ENCODE assay signal across 13 cellular contexts in the genomic region with DNA sequence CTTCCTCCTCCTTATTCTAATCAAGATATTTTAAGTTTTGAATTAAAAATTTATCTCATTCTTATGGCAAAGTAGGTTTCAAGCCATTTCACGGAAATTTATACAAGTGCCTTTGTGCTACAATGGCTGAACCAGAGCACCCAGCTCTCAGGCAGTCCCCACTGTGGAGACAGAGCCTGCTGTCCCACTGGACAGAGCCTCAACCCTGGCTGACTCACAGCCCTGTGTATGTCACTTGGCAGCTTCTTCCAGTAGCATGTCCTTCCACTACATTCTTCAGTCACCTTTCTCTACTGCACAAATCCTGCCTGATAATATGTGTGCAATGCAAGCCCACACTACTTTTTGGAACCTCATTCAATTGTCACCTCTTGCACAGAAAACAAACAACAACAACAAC.
A peak's percentile ranks its signal among the peaks of the same experiment; 100 is the strongest.
DNase-seq lines count a peak whose midpoint lies in the region; ATAC-seq and TF ChIP-seq lines count a peak whose summit lies in the region.
"Had no signal": no experiment of that assay in that cellular context is flagged by ENCODE, and none has a peak within 500 bp of the region (broad histone marks: within the 10 kb centered on the region; RNA-seq: fewer than 3 reads in every experiment).

No MANE protein-coding gene starts in this region.

- H3K27ac ChIP-seq in SK-N-SH (ENCODE audit: low read depth in 2 of 2, low read length in 1 of 2) (no peak overlapping the region), ovary (no peak overlapping the region)
- H3K27ac ChIP-seq: WERI-Rb-1 had no signal

- no peak for TF ChIP-seq POLR2A in ovary (IDR thresholded peaks at IDR 0.05)

- peak; percentile 93 for ATAC-seq in left ventricle myocardium superior

- WGBS in SK-N-SH (ENCODE audit: low lambda C conversion rate), result 88% methylated on average over 1 of the region's 1 CpG
- 95 to 99% (median 97%) methylated on average over 1 of the region's 1 CpG for WGBS in ovary, 3 donors

- no peak overlapping the region for H2AFZ ChIP-seq in SK-N-SH (ENCODE audit: low read depth)

- no peak for TF ChIP-seq RAD21 in SK-N-SH (IDR thresholded peaks at IDR 0.05; ENCODE audit: low read length)

- no peak overlapping the region for H3K4me3 ChIP-seq in SK-N-SH (ENCODE audit: low read depth in 2 of 2, low read length in 1 of 2)
- no peak overlapping the region for H3K4me3 ChIP-seq in ovary

- TF ChIP-seq CTCF in SK-N-SH (IDR thresholded peaks at IDR 0.05) (no peak), GM10266 (IDR thresholded peaks at IDR 0.05; ENCODE audit: control insufficient read depth, insufficient read depth, low read depth, missing control alignments) (no peak), ovary (IDR thresholded peaks at IDR 0.05) (no peak)

- H3K4me1 ChIP-seq in SK-N-SH (ENCODE audit: control insufficient read depth in 1 of 2, insufficient read depth in 2 of 2, low read depth in 1 of 2, low read length in 1 of 2), result peaks cover 3 to 8% of the 10 kb centered on the region in 2 experiments; a peak in 2 of 4 replicates
- no peaks in the 10 kb centered on the region for H3K4me1 ChIP-seq in ovary (ENCODE audit: insufficient read depth)

- no peaks in the 10 kb centered on the region for H3K79me2 ChIP-seq in SK-N-SH (ENCODE audit: insufficient read depth)

- H3K9me2 ChIP-seq in SK-N-SH, result no peaks in the 10 kb centered on the region

- intact Hi-C loops in left ventricle myocardium superior (cut with micrococcal nuclease), result no loop called here
- intact Hi-C loops in ovary (cut with DNase I), result no loop called here

- H4K20me1 ChIP-seq in SK-N-SH (ENCODE audit: insufficient read depth), result no peaks in the 10 kb centered on the region

- H3K4me2 ChIP-seq in SK-N-SH, result no peak overlapping the region

- H3K9me3 ChIP-seq in SK-N-SH (no peaks in the 10 kb centered on the region), ovary (no peaks in the 10 kb centered on the region)

- DNase-seq in HCEC 1CT (peak; percentile 23), SK-N-SH (no peak), left ventricle myocardium superior (no peak), renal cortical epithelial cell (ENCODE audit: low read depth) (peak; percentile 50), GM10266 (ENCODE audit: extremely low spot score) (no peak), ovary (no peak), NCI-H1417 (lab: John Stamatoyannopoulos, UW) (no peak)
- DNase-seq: activated naive CD4-positive, alpha-beta T cell treated with anti-CD3 and anti-CD28 coated beads, Interleukin-2, amount 50 U/mL, for 16 hours; central memory CD4-positive, alpha-beta T cell; COR-L47; NCI-H146; NCI-H774; WERI-Rb-1 had no signal

- CTCF ChIA-PET in SK-N-SH (lab: Yijun Ruan, JAX), result interaction anchor here (1.2 to 1.4 kb wide), 2 partner anchors 134 to 250 kb away, joined by 3 to 4 read pairs; no protein-coding TSS in a partner anchor

- POLR2A ChIA-PET in SK-N-SH (lab: Yijun Ruan, JAX), result no interaction called here

- H3K36me3 ChIP-seq in SK-N-SH (replicated peaks in 1 of 2; ENCODE audit: control insufficient read depth in 1 of 2, insufficient read depth in 2 of 2, low read length in 1 of 2), result no peaks in the 10 kb centered on the region
- H3K36me3 ChIP-seq in ovary, result no peaks in the 10 kb centered on the region
- H3K36me3 ChIP-seq: WERI-Rb-1 had no signal

- H3F3A ChIP-seq in SK-N-SH (replicated peaks; ENCODE audit: insufficient read depth), result peaks cover 17% of the 10 kb centered on the region

- TF ChIP-seq EP300 in SK-N-SH (IDR thresholded peaks at IDR 0.05; ENCODE audit: borderline replicate concordance in 1 of 2, low read depth in 1 of 2, low read length in 1 of 2), result no peak
- no peak for TF ChIP-seq EP300 in ovary (IDR thresholded peaks at IDR 0.05)

- H3K27me3 ChIP-seq in SK-N-SH (ENCODE audit: insufficient read depth) (no peaks in the 10 kb centered on the region), ovary (no peaks in the 10 kb centered on the region)

- H3K9ac ChIP-seq in SK-N-SH, result no peak overlapping the region

TF ChIP-seq in SK-N-SH, 30 proteins besides CTCF, POLR2A, EP300 and RAD21:
- TF ChIP-seq TAF1 (IDR thresholded peaks at IDR 0.05; ENCODE audit: borderline replicate concordance, low read depth, low read length) (no peak), RFX5 (IDR thresholded peaks at IDR 0.05; ENCODE audit: low read length) (no peak), MEF2A (IDR thresholded peaks at IDR 0.05; ENCODE audit: borderline replicate concordance, low read depth) (no peak), NFIC (IDR thresholded peaks at IDR 0.05; ENCODE audit: borderline replicate concordance) (no peak), POLR2AphosphoS5 (IDR thresholded peaks at IDR 0.05; ENCODE audit: low read depth, low read length) (no peak), JUND (IDR thresholded peaks at IDR 0.05) (0 out of 2 replicates have a peak, but pooled peaks have one; percentile 6), FOSL2 (IDR thresholded peaks at IDR 0.05; ENCODE audit: borderline replicate concordance, low read depth) (peak; percentile 33; the same call in 1 of the 2 replicates), RXRA (IDR thresholded peaks at IDR 0.05; ENCODE audit: borderline replicate concordance, low read depth) (no peak)
- TF ChIP-seq, protein P1, sequence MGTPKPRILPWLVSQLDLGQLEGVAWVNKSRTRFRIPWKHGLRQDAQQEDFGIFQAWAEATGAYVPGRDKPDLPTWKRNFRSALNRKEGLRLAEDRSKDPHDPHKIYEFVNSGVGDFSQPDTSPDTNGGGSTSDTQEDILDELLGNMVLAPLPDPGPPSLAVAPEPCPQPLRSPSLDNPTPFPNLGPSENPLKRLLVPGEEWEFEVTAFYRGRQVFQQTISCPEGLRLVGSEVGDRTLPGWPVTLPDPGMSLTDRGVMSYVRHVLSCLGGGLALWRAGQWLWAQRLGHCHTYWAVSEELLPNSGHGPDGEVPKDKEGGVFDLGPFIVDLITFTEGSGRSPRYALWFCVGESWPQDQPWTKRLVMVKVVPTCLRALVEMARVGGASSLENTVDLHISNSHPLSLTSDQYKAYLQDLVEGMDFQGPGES (IDR thresholded peaks at IDR 0.05; ENCODE audit: low read depth, low read length), result no peak
- TF ChIP-seq, protein P2, sequence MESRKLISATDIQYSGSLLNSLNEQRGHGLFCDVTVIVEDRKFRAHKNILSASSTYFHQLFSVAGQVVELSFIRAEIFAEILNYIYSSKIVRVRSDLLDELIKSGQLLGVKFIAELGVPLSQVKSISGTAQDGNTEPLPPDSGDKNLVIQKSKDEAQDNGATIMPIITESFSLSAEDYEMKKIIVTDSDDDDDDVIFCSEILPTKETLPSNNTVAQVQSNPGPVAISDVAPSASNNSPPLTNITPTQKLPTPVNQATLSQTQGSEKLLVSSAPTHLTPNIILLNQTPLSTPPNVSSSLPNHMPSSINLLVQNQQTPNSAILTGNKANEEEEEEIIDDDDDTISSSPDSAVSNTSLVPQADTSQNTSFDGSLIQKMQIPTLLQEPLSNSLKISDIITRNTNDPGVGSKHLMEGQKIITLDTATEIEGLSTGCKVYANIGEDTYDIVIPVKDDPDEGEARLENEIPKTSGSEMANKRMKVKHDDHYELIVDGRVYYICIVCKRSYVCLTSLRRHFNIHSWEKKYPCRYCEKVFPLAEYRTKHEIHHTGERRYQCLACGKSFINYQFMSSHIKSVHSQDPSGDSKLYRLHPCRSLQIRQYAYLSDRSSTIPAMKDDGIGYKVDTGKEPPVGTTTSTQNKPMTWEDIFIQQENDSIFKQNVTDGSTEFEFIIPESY (IDR thresholded peaks at IDR 0.05; ENCODE audit: borderline replicate concordance, low read depth), result no peak
- TF ChIP-seq, protein P3, sequence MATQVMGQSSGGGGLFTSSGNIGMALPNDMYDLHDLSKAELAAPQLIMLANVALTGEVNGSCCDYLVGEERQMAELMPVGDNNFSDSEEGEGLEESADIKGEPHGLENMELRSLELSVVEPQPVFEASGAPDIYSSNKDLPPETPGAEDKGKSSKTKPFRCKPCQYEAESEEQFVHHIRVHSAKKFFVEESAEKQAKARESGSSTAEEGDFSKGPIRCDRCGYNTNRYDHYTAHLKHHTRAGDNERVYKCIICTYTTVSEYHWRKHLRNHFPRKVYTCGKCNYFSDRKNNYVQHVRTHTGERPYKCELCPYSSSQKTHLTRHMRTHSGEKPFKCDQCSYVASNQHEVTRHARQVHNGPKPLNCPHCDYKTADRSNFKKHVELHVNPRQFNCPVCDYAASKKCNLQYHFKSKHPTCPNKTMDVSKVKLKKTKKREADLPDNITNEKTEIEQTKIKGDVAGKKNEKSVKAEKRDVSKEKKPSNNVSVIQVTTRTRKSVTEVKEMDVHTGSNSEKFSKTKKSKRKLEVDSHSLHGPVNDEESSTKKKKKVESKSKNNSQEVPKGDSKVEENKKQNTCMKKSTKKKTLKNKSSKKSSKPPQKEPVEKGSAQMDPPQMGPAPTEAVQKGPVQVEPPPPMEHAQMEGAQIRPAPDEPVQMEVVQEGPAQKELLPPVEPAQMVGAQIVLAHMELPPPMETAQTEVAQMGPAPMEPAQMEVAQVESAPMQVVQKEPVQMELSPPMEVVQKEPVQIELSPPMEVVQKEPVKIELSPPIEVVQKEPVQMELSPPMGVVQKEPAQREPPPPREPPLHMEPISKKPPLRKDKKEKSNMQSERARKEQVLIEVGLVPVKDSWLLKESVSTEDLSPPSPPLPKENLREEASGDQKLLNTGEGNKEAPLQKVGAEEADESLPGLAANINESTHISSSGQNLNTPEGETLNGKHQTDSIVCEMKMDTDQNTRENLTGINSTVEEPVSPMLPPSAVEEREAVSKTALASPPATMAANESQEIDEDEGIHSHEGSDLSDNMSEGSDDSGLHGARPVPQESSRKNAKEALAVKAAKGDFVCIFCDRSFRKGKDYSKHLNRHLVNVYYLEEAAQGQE (IDR thresholded peaks at IDR 0.05; ENCODE audit: low read depth, low read length), result peak; percentile 62; the same call in 1 of the 2 replicates

Comparison
In these comparisons a context has a peak if more than half of its experiments do, and no peak if none do; other contexts are left out.
1. DNase-seq: peak in HCEC 1CT (single experiment) and renal cortical epithelial cell (single experiment); none in SK-N-SH (single experiment), left ventricle myocardium superior (single experiment), GM10266 (single experiment), ovary (0 of 5) and NCI-H1417 (0 of 3).